Comparison of ENCODE assay signal across 9 cellular contexts in the genomic region with DNA sequence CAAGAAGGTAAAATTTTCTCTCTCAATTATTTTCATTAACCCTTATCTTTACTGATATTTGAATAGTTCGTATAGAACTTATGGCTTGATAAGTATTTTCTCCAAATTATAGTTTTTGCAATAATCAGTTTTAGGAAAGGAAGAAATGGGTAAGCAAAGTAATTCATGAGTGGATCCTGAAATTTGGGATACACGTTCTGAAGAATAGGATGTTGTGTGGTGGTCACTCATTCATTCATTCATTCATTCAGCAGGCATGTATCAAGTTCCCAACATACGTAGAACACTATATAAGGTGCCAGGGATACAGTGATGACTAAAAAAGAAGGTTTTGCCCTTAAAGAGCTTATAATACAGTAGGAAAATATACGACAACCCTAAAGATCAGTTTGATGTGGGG.
"Had no signal": no experiment of that assay in that cellular context is flagged by ENCODE, and none has a peak within 500 bp of the region (broad histone marks: within the 10 kb centered on the region; RNA-seq: fewer than 3 reads in every experiment).

No MANE protein-coding gene starts in this region.

- H3K9me3 Mint-ChIP-seq: IgD-negative memory B cell had no signal

- H3K4me3 Mint-ChIP-seq: IgD-negative memory B cell had no signal

- H3K4me2 ChIP-seq: KMS-11 had no signal

- H3K4me1 Mint-ChIP-seq: IgD-negative memory B cell had no signal

- ATAC-seq: HepG2 had no signal

- H3K27ac Mint-ChIP-seq: IgD-negative memory B cell had no signal

- H3K27me3 Mint-ChIP-seq: IgD-negative memory B cell had no signal

- H3K36me3 Mint-ChIP-seq: IgD-negative memory B cell had no signal

- FAIRE-seq: HepG2, HTR-8/SVneo had no signal

- H3K9ac ChIP-seq: KMS-11 had no signal

- H3K27ac ChIP-seq: HL-60, KMS-11 had no signal

- DNase-seq: IMR-90, Karpas-422, KBM-7, KG1 had no signal
